In genomic region chr11:2868604-2869526, GRCh38 we compare ENCODE assay signal across 1 cellular context.
TF ChIP-seq lines count a peak whose summit lies in the region.

No MANE protein-coding gene starts in this region.

TF ChIP-seq in SK-N-SH, 30 proteins besides CTCF, POLR2A, EP300 and RAD21 (continued from another document):
- no peak for TF ChIP-seq ZBTB33 (IDR thresholded peaks at IDR 0.05; ENCODE audit: borderline replicate concordance, low read depth)
- TF ChIP-seq EZH2phosphoT487 (IDR thresholded peaks at IDR 0.05; ENCODE audit: borderline replicate concordance, low read depth) = no peak
- no peak for TF ChIP-seq JUND (IDR thresholded peaks at IDR 0.05)
- TF ChIP-seq CHD2 (IDR thresholded peaks at IDR 0.05; ENCODE audit: low read length, partially characterized antibody) = no peak
- TF ChIP-seq USF2 (IDR thresholded peaks at IDR 0.05; ENCODE audit: borderline replicate concordance, low read depth, low read length) = no peak
- TF ChIP-seq RFX5 (IDR thresholded peaks at IDR 0.05; ENCODE audit: low read length) = no peak
- no peak for TF ChIP-seq TAF1 (IDR thresholded peaks at IDR 0.05; ENCODE audit: borderline replicate concordance, low read depth, low read length)
- TF ChIP-seq RCOR1 (IDR thresholded peaks at IDR 0.05; ENCODE audit: low read length) = no peak
- TF ChIP-seq GABPA (IDR thresholded peaks at IDR 0.05; ENCODE audit: low read depth) = no peak
- no peak for TF ChIP-seq RXRA (IDR thresholded peaks at IDR 0.05; ENCODE audit: borderline replicate concordance, low read depth)
TF ChIP-seq in SK-N-SH: peak in this region for 0.
